In genomic region chr14:102900631-102901571, GRCh38 we compare ENCODE assay signal across 9 cellular contexts. TPM values are rescaled to one million over a fixed set of nuclear protein-coding genes. Genes with fewer than 3 reads are reported as not detected.
DNase-seq lines count a peak whose midpoint lies in the region; ATAC-seq and TF ChIP-seq lines count a peak whose summit lies in the region.
"Had no signal": no experiment of that assay in that cellular context is flagged by ENCODE, and none has a peak within 500 bp of the region (broad histone marks: within the 10 kb centered on the region; RNA-seq: fewer than 3 reads in every experiment).

No MANE protein-coding gene starts in this region.

- no peak for TF ChIP-seq POLR2A in gastrocnemius medialis (IDR thresholded peaks at IDR 0.05)

- peak overlapping the region; percentile 59 for H3K27ac ChIP-seq in OCI-LY7 (ENCODE audit: low read depth, low read length, poor library complexity, severe bottlenecking)
- no peak overlapping the region for H3K27ac ChIP-seq in gastrocnemius medialis

- H3K9me2 ChIP-seq in OCI-LY7 (ENCODE audit: insufficient read depth, low read length) = no peaks in the 10 kb centered on the region

- no peaks in the 10 kb centered on the region for H3K9me3 Mint-ChIP-seq in activated CD4-positive, alpha-beta T cell treated with anti-CD3 and anti-CD28 coated beads, Interleukin-2, amount 10 ng/mL, durations not matched to agents 24 days and 14 days
- H3K9me3 Mint-ChIP-seq in stimulated activated effector memory CD8-positive, alpha-beta T cell treated with anti-CD3 and anti-CD28 coated beads, Interleukin-12 subunit alpha, Interleukin-12 subunit beta, amount 100 ng/mL, for 72 hours = no peaks in the 10 kb centered on the region

- H3K4me2 ChIP-seq in OCI-LY7 (ENCODE audit: low read length) = peak overlapping the region; percentile 72

- H3K27me3 Mint-ChIP-seq in activated CD4-positive, alpha-beta T cell treated with anti-CD3 and anti-CD28 coated beads, Interleukin-2, amount 10 ng/mL, durations not matched to agents 24 days and 14 days = no peaks in the 10 kb centered on the region

- peak overlapping the region; percentile 16 for H3K4me3 Mint-ChIP-seq in activated CD4-positive, alpha-beta T cell treated with anti-CD3 and anti-CD28 coated beads, Interleukin-2, amount 10 ng/mL, durations not matched to agents 24 days and 14 days
- no peak overlapping the region for H3K4me3 Mint-ChIP-seq in stimulated activated effector memory CD8-positive, alpha-beta T cell treated with anti-CD3 and anti-CD28 coated beads, Interleukin-12 subunit alpha, Interleukin-12 subunit beta, amount 100 ng/mL, for 72 hours

- no peak overlapping the region for H2AFZ ChIP-seq in OCI-LY7 (ENCODE audit: low read length)

- H3K36me3 ChIP-seq in OCI-LY7 (ENCODE audit: insufficient read depth, low read length) (no peaks in the 10 kb centered on the region), gastrocnemius medialis (peaks cover 0 to 5% of the 10 kb centered on the region in 2 donors)

- H3K79me2 ChIP-seq in OCI-LY7 (ENCODE audit: insufficient read depth, low read depth, low read length) = no peaks in the 10 kb centered on the region

- in situ Hi-C loops in gastrocnemius medialis (cut with MboI; ENCODE audit: low sequenced_read_pairs in 4 of 4) = loop anchor here in 2 of 4 donors (25.0 kb wide), 1 partner anchor 214 kb away; no protein-coding TSS in a partner anchor

- no TSS peak for BruUV-seq in OCI-LY7 (replicated peaks; lab: Mats Ljungman, UMichigan)

- DNase-seq in activated CD4-positive, alpha-beta T cell treated with anti-CD3 and anti-CD28 coated beads, Interleukin-2, amount 10 ng/mL, durations not matched to agents 24 days and 14 days = no peak
- DNase-seq in activated CD4-positive, alpha-beta T cell treated with anti-CD3 and anti-CD28 coated beads for 48 hours = no peak
- peak; percentile 42 for DNase-seq in OCI-LY7 (ENCODE audit: low spot score)
- no peak for DNase-seq in stimulated activated effector memory CD8-positive, alpha-beta T cell treated with anti-CD3 and anti-CD28 coated beads, Interleukin-12 subunit alpha, Interleukin-12 subunit beta, amount 100 ng/mL, for 72 hours (ENCODE audit: low spot score in 2 of 2)
- no peak for DNase-seq in gastrocnemius medialis
- DNase-seq in T1000 (lab: John Stamatoyannopoulos, UW) = no peak
- DNase-seq in NCI-H82 treated with DMSO at 0.1 percent for 48 hours (lab: John Stamatoyannopoulos, UW; ENCODE audit: unreplicated experiment) = no peak

- CTCF ChIA-PET in OCI-LY7 (lab: Charles Lee; ENCODE audit: unreplicated experiment) = no interaction called here

- intact Hi-C loops in activated CD4-positive, alpha-beta T cell treated with anti-CD3 and anti-CD28 coated beads, Interleukin-2, amount 10 ng/mL, durations not matched to agents 24 days and 14 days (cut with micrococcal nuclease) = no loop called here
- intact Hi-C loops in OCI-LY7 (cut with micrococcal nuclease; ENCODE audit: unreplicated experiment) = loop anchor here (1.0 to 5.0 kb wide), 2 partner anchors 16 to 379 kb away; no protein-coding TSS in a partner anchor
- intact Hi-C loops in gastrocnemius medialis (cut with DNase I; ENCODE audit: low total_unique reads) = no loop called here

- no peaks in the 10 kb centered on the region for H3K9me3 ChIP-seq in OCI-LY7 (ENCODE audit: low read length)
- H3K9me3 ChIP-seq in gastrocnemius medialis = no peaks in the 10 kb centered on the region

- peak; percentile 53 for ATAC-seq in HG02588 (IDR thresholded peaks at IDR 0.05; ENCODE audit: unreplicated experiment)
- ATAC-seq in stimulated activated effector memory CD8-positive, alpha-beta T cell treated with anti-CD3 and anti-CD28 coated beads, Interleukin-12 subunit alpha, Interleukin-12 subunit beta, amount 100 ng/mL, for 72 hours = no peak
- no peak for ATAC-seq in gastrocnemius medialis

- H3K4me1 ChIP-seq in OCI-LY7 (ENCODE audit: insufficient read depth, low read length, poor library complexity, severe bottlenecking) (peaks cover 28% of the 10 kb centered on the region), gastrocnemius medialis (no peaks in the 10 kb centered on the region)

- H3K4me3 ChIP-seq in OCI-LY7 (ENCODE audit: low read depth, low read length, poor library complexity, severe bottlenecking) (peak overlapping the region; percentile 36), gastrocnemius medialis (no peak overlapping the region)

- no peak for TF ChIP-seq CTCF in OCI-LY7 (conservative IDR thresholded peaks at IDR 0.05; ENCODE audit: low read length)
- TF ChIP-seq CTCF in gastrocnemius medialis (IDR thresholded peaks at IDR 0.05 in 4 of 5, conservative IDR thresholded peaks at IDR 0.05 in 1 of 5) = no peak

- peak overlapping the region; percentile 79 for H3K27ac Mint-ChIP-seq in activated CD4-positive, alpha-beta T cell treated with anti-CD3 and anti-CD28 coated beads, Interleukin-2, amount 10 ng/mL, durations not matched to agents 24 days and 14 days
- peak overlapping the region; percentile 53 for H3K27ac Mint-ChIP-seq in stimulated activated effector memory CD8-positive, alpha-beta T cell treated with anti-CD3 and anti-CD28 coated beads, Interleukin-12 subunit alpha, Interleukin-12 subunit beta, amount 100 ng/mL, for 72 hours

- POLR2A ChIA-PET in OCI-LY7 (lab: Charles Lee) = interaction anchor here (0.6 kb wide), 1 partner anchor 1140 kb away, joined by 3 read pairs; no protein-coding TSS in a partner anchor

- H3K27me3 ChIP-seq in gastrocnemius medialis = no peaks in the 10 kb centered on the region

- H4K20me1 ChIP-seq in OCI-LY7 (ENCODE audit: insufficient read depth, low read length) = peaks cover 4% of the 10 kb centered on the region; the same call in 1 of the 2 replicates

- peaks cover 57% of the 10 kb centered on the region for H3K36me3 Mint-ChIP-seq in activated CD4-positive, alpha-beta T cell treated with anti-CD3 and anti-CD28 coated beads, Interleukin-2, amount 10 ng/mL, durations not matched to agents 24 days and 14 days (ENCODE audit: low read depth)
- peaks cover 100% of the 10 kb centered on the region for H3K36me3 Mint-ChIP-seq in stimulated activated effector memory CD8-positive, alpha-beta T cell treated with anti-CD3 and anti-CD28 coated beads, Interleukin-12 subunit alpha, Interleukin-12 subunit beta, amount 100 ng/mL, for 72 hours

- peaks cover 29% of the 10 kb centered on the region for H3K4me1 Mint-ChIP-seq in activated CD4-positive, alpha-beta T cell treated with anti-CD3 and anti-CD28 coated beads, Interleukin-2, amount 10 ng/mL, durations not matched to agents 24 days and 14 days
- peaks cover 44% of the 10 kb centered on the region for H3K4me1 Mint-ChIP-seq in stimulated activated effector memory CD8-positive, alpha-beta T cell treated with anti-CD3 and anti-CD28 coated beads, Interleukin-12 subunit alpha, Interleukin-12 subunit beta, amount 100 ng/mL, for 72 hours

RNA-seq across cellular contexts. Expression of gene AMN, which starts 21.6 kb away (rescaled TPM):
- total RNA-seq in activated CD4-positive, alpha-beta T cell treated with anti-CD3 and anti-CD28 coated beads, Interleukin-2, amount 10 ng/mL, durations not matched to agents 24 days and 14 days = 0.35 and 0.62 TPM in 2 replicates
- 0.18 and 0.35 TPM in 2 replicates for total RNA-seq in OCI-LY7 (2014; rRNA removed; shearing (Covaris generic))
- total RNA-seq in OCI-LY7 (2022) (5.6 and 6.4 TPM in 2 replicates), gastrocnemius medialis (1 to 10 TPM in 1 of 4 donors, under 1 TPM in 1, not detected in 2; 0.42 to 4.3 TPM)
- total RNA-seq: M059J had no signal
